Comparison of ENCODE assay signal across 8 cellular contexts in the genomic region with DNA sequence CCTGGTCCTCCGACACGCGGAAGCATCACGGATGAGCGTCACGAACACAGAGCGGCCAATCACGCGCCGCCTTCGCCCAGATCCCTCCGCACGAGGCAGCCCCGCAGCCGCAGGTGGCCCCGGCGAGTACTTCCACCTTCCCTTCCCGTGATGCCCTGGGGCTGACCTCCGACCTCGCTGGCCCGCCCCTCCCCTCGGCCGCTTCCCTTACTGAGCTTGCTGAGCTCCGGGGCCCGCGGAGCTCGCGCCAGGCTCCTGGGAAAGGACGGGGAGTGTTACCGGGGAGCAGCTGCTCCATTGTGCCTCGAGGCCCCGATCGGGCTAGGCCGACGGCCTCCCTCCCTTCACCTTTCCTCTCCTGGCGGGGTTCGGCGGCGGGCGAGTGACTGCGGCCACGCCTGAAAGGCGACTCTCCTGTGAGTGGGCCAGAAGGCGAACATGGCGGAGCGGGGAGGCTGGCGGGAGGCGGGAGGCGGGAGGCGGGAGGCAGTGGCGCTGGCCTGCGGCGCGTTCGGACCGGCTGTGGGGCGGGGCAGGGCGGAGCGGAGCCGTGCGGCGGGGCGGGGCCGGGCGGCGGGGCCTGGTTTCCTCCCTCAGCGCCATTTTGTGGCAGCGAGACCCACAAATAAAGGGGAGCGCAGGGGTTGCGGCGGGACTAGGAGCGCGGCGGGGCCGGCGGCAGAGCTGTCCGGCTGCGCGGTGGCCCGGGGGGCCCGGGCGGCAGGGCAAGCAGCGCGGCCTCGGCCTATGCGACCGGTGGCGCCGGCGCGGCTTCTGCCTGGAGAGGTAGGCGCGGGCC. TPM values are rescaled to one million over a fixed set of nuclear protein-coding genes. Genes with fewer than 3 reads are reported as not detected.
A peak's percentile ranks its signal among the peaks of the same experiment; 100 is the strongest.
DNase-seq lines count a peak whose midpoint lies in the region; ATAC-seq and TF ChIP-seq lines count a peak whose summit lies in the region.

TSS of gene WTAP (plus strand) at position 589 of the 799 bp plus-strand sequence. CDS start 8,760 bp downstream, outside the sequence.

- TF ChIP-seq CTCF in CD4-positive, alpha-beta T cell (IDR thresholded peaks at IDR 0.05) = no peak
- peak in 1 of 3 donors; percentile 22 for TF ChIP-seq CTCF in lower leg skin (IDR thresholded peaks at IDR 0.05)

- H3K4me3 Mint-ChIP-seq in CD4-positive, alpha-beta T cell = peak within 1 kb of the TSS; percentile 99
- H3K4me3 Mint-ChIP-seq in activated CD4-positive, alpha-beta memory T cell treated with anti-CD3 and anti-CD28 coated beads for 36 hours = peak within 1 kb of the TSS; percentile 95

- H3K27ac Mint-ChIP-seq in CD4-positive, alpha-beta T cell = peak within 1 kb of the TSS; percentile 100
- H3K27ac Mint-ChIP-seq in activated CD4-positive, alpha-beta memory T cell treated with anti-CD3 and anti-CD28 coated beads for 36 hours = peak within 1 kb of the TSS; percentile 98

- peaks cover 80% of the 10 kb centered on the region for H3K4me1 Mint-ChIP-seq in CD4-positive, alpha-beta T cell (ENCODE audit: low read depth)
- H3K4me1 Mint-ChIP-seq in activated CD4-positive, alpha-beta memory T cell treated with anti-CD3 and anti-CD28 coated beads for 36 hours (ENCODE audit: low read depth) = peaks cover 47% of the 10 kb centered on the region

- no peaks in the 10 kb centered on the region for H3K9me3 ChIP-seq in CD4-positive, alpha-beta T cell (ENCODE audit: control insufficient read depth, low read length)
- H3K9me3 ChIP-seq in duodenal mucosa (ENCODE audit: control insufficient read depth in 1 of 2, low read length in 2 of 2) = no peaks in the 10 kb centered on the region

- POLR2A ChIA-PET in CD4-positive, alpha-beta T cell (lab: Charles Lee) = interaction anchor here (0.6 to 8.3 kb wide), 31 partner anchors 11 to 1073 kb away, joined by 3 to 195 read pairs (median 4); partner anchors contain the start of genes ACAT2, IGF2R, MRPL18 and SOD2
- POLR2A ChIA-PET in activated CD4-positive, alpha-beta memory T cell treated with anti-CD3 and anti-CD28 coated beads for 36 hours (lab: Charles Lee) = interaction anchor here (0.6 to 8.0 kb wide), 14 partner anchors 11 to 254 kb away, joined by 3 to 90 read pairs (median 4); partner anchors contain the start of genes ACAT2, MRPL18, SOD2 and TCP1

- CTCF ChIA-PET in CD4-positive, alpha-beta T cell (lab: Charles Lee) = interaction anchor here (0.8 to 1.5 kb wide), 2 partner anchors 62 to 125 kb away, joined by 3 to 4 read pairs; partner anchors contain the start of gene TCP1
- CTCF ChIA-PET in activated CD4-positive, alpha-beta memory T cell treated with anti-CD3 and anti-CD28 coated beads for 36 hours (lab: Charles Lee) = interaction anchor here (0.9 to 1.7 kb wide), 5 partner anchors 8 to 203 kb away, joined by 3 to 8 read pairs (median 4); partner anchors contain the start of gene ACAT2

- peak within 1 kb of the TSS; percentile 97 to 99 for H3K9ac ChIP-seq in duodenal mucosa (ENCODE audit: low read depth in 1 of 2, low read length in 2 of 2)

- 0 to 1% methylated on average over 20 to 52 of the region's 93 CpGs for WGBS in lower leg skin, 2 donors

- peak; percentile 86 for ATAC-seq in CD4-positive, alpha-beta T cell (ENCODE audit: poor library complexity)
- ATAC-seq in GM19452 (IDR thresholded peaks at IDR 0.05; ENCODE audit: unreplicated experiment) = peak; percentile 79
- peak; percentile 54 for ATAC-seq in HG03575 (IDR thresholded peaks at IDR 0.05; ENCODE audit: extremely low read depth, insufficient number of reproducible peaks, low FRiP score, unreplicated experiment)

- H3K27me3 Mint-ChIP-seq in CD4-positive, alpha-beta T cell = peaks cover 9% of the 10 kb centered on the region
- H3K27me3 Mint-ChIP-seq in activated CD4-positive, alpha-beta memory T cell treated with anti-CD3 and anti-CD28 coated beads for 36 hours = no peaks in the 10 kb centered on the region

- intact Hi-C loops in CD4-positive, alpha-beta T cell (cut with DNase I, micrococcal nuclease) = loop anchor here (1.0 to 10.0 kb wide), 7 partner anchors 34 to 728 kb away; partner anchors contain the start of genes TCP1 (in 2 of the 2), ACAT2 (in 1 of the 2), IGF2R (in 1 of the 2) and SOD2 (in 1 of the 2)
- intact Hi-C loops in activated CD4-positive, alpha-beta memory T cell treated with anti-CD3 and anti-CD28 coated beads for 36 hours (cut with micrococcal nuclease) = loop anchor here (1.0 to 5.0 kb wide), 6 partner anchors 35 to 735 kb away; partner anchors contain the start of genes ACAT2, IGF2R and TCP1
- intact Hi-C loops in lower leg skin (cut with DNase I; ENCODE audit: low total_unique reads) = no loop called here

- TF ChIP-seq POLR2A in lower leg skin (IDR thresholded peaks at IDR 0.05) = peak in 1 of 2 donors; percentile 69

- peak; percentile 94 to 97 (median 96) for DNase-seq in CD4-positive, alpha-beta T cell
- DNase-seq in NCI-H82 (lab: John Stamatoyannopoulos, UW) = peak; percentile 98
- DNase-seq in activated CD4-positive, alpha-beta memory T cell treated with anti-CD3 and anti-CD28 coated beads for 36 hours = peak; percentile 98
- peak; percentile 95 to 99 for DNase-seq in lower leg skin (ENCODE audit: low spot score in 2 of 2)
- DNase-seq in stimulated activated CD4-positive, alpha-beta T cell treated with anti-CD3 and anti-CD28 coated beads, Interleukin-4, amount 100 ng/mL, for 4 hours = peak; percentile 95 to 98

- peaks cover 22 to 25% of the 10 kb centered on the region in 2 donors for H3K4me1 ChIP-seq in duodenal mucosa (ENCODE audit: control insufficient read depth in 1 of 2, insufficient read depth in 2 of 2, low read length in 2 of 2)

- H3K36me3 Mint-ChIP-seq in CD4-positive, alpha-beta T cell (ENCODE audit: low read depth) = peaks cover 67% of the 10 kb centered on the region
- peaks cover 40% of the 10 kb centered on the region for H3K36me3 Mint-ChIP-seq in activated CD4-positive, alpha-beta memory T cell treated with anti-CD3 and anti-CD28 coated beads for 36 hours

- H3K27me3 ChIP-seq in CD4-positive, alpha-beta T cell (ENCODE audit: control insufficient read depth, insufficient read depth, low read length) = no peaks in the 10 kb centered on the region
- H3K27me3 ChIP-seq in duodenal mucosa (ENCODE audit: control insufficient read depth in 1 of 2, insufficient read depth in 2 of 2, low read length in 2 of 2) = no peaks in the 10 kb centered on the region

- H3K4me3 ChIP-seq in duodenal mucosa (ENCODE audit: low read depth in 1 of 2, low read length in 2 of 2) = peak within 1 kb of the TSS; percentile 92 to 99
- H3K4me3 ChIP-seq in lower leg skin (ENCODE audit: low read depth, poor library complexity, severe bottlenecking) = peak within 1 kb of the TSS; percentile 85

- H3K9me3 Mint-ChIP-seq in CD4-positive, alpha-beta T cell = no peaks in the 10 kb centered on the region
- H3K9me3 Mint-ChIP-seq in activated CD4-positive, alpha-beta memory T cell treated with anti-CD3 and anti-CD28 coated beads for 36 hours = no peaks in the 10 kb centered on the region

- peaks cover 0 to 3% of the 10 kb centered on the region in 2 donors for H3K36me3 ChIP-seq in duodenal mucosa (ENCODE audit: control insufficient read depth in 1 of 2, insufficient read depth in 2 of 2, low read length in 2 of 2)

- H3K27ac ChIP-seq in CD4-positive, alpha-beta T cell (ENCODE audit: low read depth, low read length) = peak within 1 kb of the TSS; percentile 95
- H3K27ac ChIP-seq in duodenal mucosa (ENCODE audit: low read depth, low read length) = peak within 1 kb of the TSS; percentile 99

RNA-seq across cellular contexts. Expression of gene WTAP, which starts in this region (rescaled TPM):
- total RNA-seq in CD4-positive, alpha-beta T cell = 100 to 1,000 TPM; 211 to 227 TPM
- 10 to 100 TPM; 87.6 to 90.2 TPM for total RNA-seq in activated CD4-positive, alpha-beta memory T cell treated with anti-CD3 and anti-CD28 coated beads for 36 hours
- total RNA-seq in lower leg skin = 10 to 100 TPM; 57.8 to 76.7 (median 67.9) TPM

Comparison
In these comparisons a context has a peak if more than half of its experiments do, and no peak if none do; other contexts are left out.
1. Peak in every context shown above with its lines: DNase-seq, ATAC-seq, H3K4me3 ChIP-seq and H3K27ac ChIP-seq.